ENCODE assay signal across 8 cellular contexts in genomic region chr5:128538249-128539037, GRCh38. TPM values are rescaled to one million over a fixed set of nuclear protein-coding genes. Genes with fewer than 3 reads are reported as not detected.
A peak's percentile ranks its signal among the peaks of the same experiment; 100 is the strongest.
DNase-seq lines count a peak whose midpoint lies in the region; ATAC-seq and TF ChIP-seq lines count a peak whose summit lies in the region.

No MANE protein-coding gene starts in this region.

- in situ Hi-C loops in brain microvascular endothelial cell (cut with HindIII; ENCODE audit: low pct_ligation_motif_present, low sequenced_read_pairs) = no loop called here

- H3K4me3 ChIP-seq in AG09309 (ENCODE audit: control insufficient read depth, low read depth, low read length) (peak overlapping the region; percentile 98), HUES64 (ENCODE audit: low read length) (peak overlapping the region; percentile 66), brain microvascular endothelial cell (ENCODE audit: low read depth, low read length) (peak overlapping the region; percentile 73), kidney epithelial cell (ENCODE audit: low read depth, low read length) (peak overlapping the region; percentile 55), subcutaneous abdominal adipose tissue (ENCODE audit: low read depth in 1 of 5, low read length in 5 of 5) (peak overlapping the region; percentile 61 to 78 (median 66))

- no peak for TF ChIP-seq CTCF in AG09309 (IDR thresholded peaks at IDR 0.05; ENCODE audit: control insufficient read depth, insufficient read depth, low read depth, low read length, missing control alignments)
- TF ChIP-seq CTCF in brain microvascular endothelial cell (IDR thresholded peaks at IDR 0.05; ENCODE audit: low read depth, low read length, missing control alignments) = no peak
- TF ChIP-seq CTCF in kidney epithelial cell (IDR thresholded peaks at IDR 0.05; ENCODE audit: insufficient read depth, low read length, poor library complexity, severe bottlenecking) = no peak

- H3K9me3 ChIP-seq in HUES64 (ENCODE audit: insufficient read depth, low read depth, low read length) = no peaks in the 10 kb centered on the region
- peaks cover 0 to 6% (median 1%) of the 10 kb centered on the region in 5 donors for H3K9me3 ChIP-seq in subcutaneous abdominal adipose tissue (ENCODE audit: control insufficient read depth in 5 of 5, low read length in 5 of 5)

- H3K4me1 ChIP-seq in HUES64 (ENCODE audit: insufficient read depth, low read length) (peaks cover 5% of the 10 kb centered on the region; the same call in 1 of the 2 replicates), subcutaneous abdominal adipose tissue (ENCODE audit: control insufficient read depth in 5 of 5, insufficient read depth in 5 of 5, low read length in 5 of 5) (peaks cover 0 to 27% (median 25%) of the 10 kb centered on the region in 5 donors)

- peak; percentile 61 for DNase-seq in AG09309 (ENCODE audit: low read depth)
- peak; percentile 78 for DNase-seq in brain microvascular endothelial cell
- DNase-seq in kidney epithelial cell (ENCODE audit: low read depth) = no peak
- DNase-seq in activated CD4-positive, alpha-beta T cell treated with anti-CD3 and anti-CD28 coated beads for 48 hours = no peak
- no peak for DNase-seq in NCI-H2107 (lab: John Stamatoyannopoulos, UW)

- peak overlapping the region; percentile 84 for H3K9ac ChIP-seq in HUES64 (ENCODE audit: low read depth, low read length)
- H3K9ac ChIP-seq in subcutaneous abdominal adipose tissue (ENCODE audit: low read length in 5 of 5) = no peak overlapping the region

- H3K36me3 ChIP-seq in HUES64 (ENCODE audit: insufficient read depth, low read length) (peaks cover 19% of the 10 kb centered on the region; the same call in 1 of the 2 replicates), brain microvascular endothelial cell (replicated peaks) (no peaks in the 10 kb centered on the region), kidney epithelial cell (ENCODE audit: control insufficient read depth, insufficient read depth, low read length) (no peaks in the 10 kb centered on the region), subcutaneous abdominal adipose tissue (ENCODE audit: control insufficient read depth in 5 of 5, insufficient read depth in 5 of 5, low read length in 5 of 5) (no peaks in the 10 kb centered on the region)

- peaks cover 48% of the 10 kb centered on the region for H3K27me3 ChIP-seq in HUES64 (ENCODE audit: insufficient read depth, low read length)
- H3K27me3 ChIP-seq in brain microvascular endothelial cell (replicated peaks) = no peaks in the 10 kb centered on the region
- H3K27me3 ChIP-seq in kidney epithelial cell (ENCODE audit: control insufficient read depth, insufficient read depth, low read length) = peaks cover 6% of the 10 kb centered on the region
- H3K27me3 ChIP-seq in subcutaneous abdominal adipose tissue (ENCODE audit: control insufficient read depth in 5 of 5, insufficient read depth in 4 of 5, low read length in 5 of 5) = peaks cover 0 to 25% (median 19%) of the 10 kb centered on the region in 5 donors

- H3K27ac ChIP-seq in HUES64 (ENCODE audit: low read depth, low read length) (peak overlapping the region; percentile 70), brain microvascular endothelial cell (peak overlapping the region; percentile 46), subcutaneous abdominal adipose tissue (ENCODE audit: low read depth, low read length) (no peak overlapping the region)

- under 1% methylated on average over 65 of the region's 65 CpGs for WGBS in HUES64

- no peak for ATAC-seq in GM21528 (IDR thresholded peaks at IDR 0.05; ENCODE audit: low FRiP score, unreplicated experiment)

RNA-seq across cellular contexts. Expression of gene FBN2, which starts 0.4 kb away (rescaled TPM):
- polyA plus RNA-seq in HUES64 (2013, experiment 1 of 2) = 22.8 TPM
- polyA plus RNA-seq in HUES64 (2013, experiment 2 of 2) = 30.3 TPM
- total RNA-seq in kidney epithelial cell = 25.2 and 31.9 TPM in 2 replicates

Comparison
In these comparisons a context has a peak if more than half of its experiments do, and no peak if none do; other contexts are left out.
1. DNase-seq: peak in AG09309 (single experiment) and brain microvascular endothelial cell (single experiment); none in kidney epithelial cell (single experiment), activated CD4-positive, alpha-beta T cell treated with anti-CD3 and anti-CD28 coated beads for 48 hours (single experiment) and NCI-H2107 (single experiment).
2. Peak in every context shown above with its lines, with median percentiles within 50 percentile points of each other: H3K4me3 ChIP-seq.